In the genomic region with DNA sequence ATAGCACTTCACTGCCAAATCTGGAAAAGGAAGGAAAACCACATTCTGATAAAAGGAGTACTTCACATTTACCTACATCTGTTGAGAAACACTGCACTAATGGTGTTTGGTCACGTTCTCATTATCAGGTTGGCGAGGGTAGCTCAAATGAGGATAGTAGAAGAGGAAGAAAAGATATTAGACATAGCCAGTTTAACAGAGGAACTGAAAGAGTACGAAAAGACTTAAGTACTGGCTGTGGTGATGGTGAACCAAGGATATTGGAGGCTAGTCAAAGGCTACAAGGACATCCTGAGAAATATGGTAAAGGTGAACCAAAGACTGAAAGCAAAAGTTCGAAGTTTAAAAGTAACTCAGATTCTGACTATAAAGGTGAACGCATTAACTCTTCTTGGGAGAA, we compare ENCODE assay signal across 12 cellular contexts. TPM values are rescaled to one million over a fixed set of nuclear protein-coding genes. Genes with fewer than 3 reads are reported as not detected.
DNase-seq lines count a peak whose midpoint lies in the region; ATAC-seq and TF ChIP-seq lines count a peak whose summit lies in the region.
"Had no signal": no experiment of that assay in that cellular context is flagged by ENCODE, and none has a peak within 500 bp of the region (broad histone marks: within the 10 kb centered on the region; RNA-seq: fewer than 3 reads in every experiment).

No MANE protein-coding gene starts in this region.

- peak overlapping the region; percentile 56 for H3K27ac Mint-ChIP-seq in activated T-helper 17 cell treated with anti-CD3 and anti-CD28 coated beads, Interleukin-2, amount 50 U/mL, for 72 hours

- TF ChIP-seq CTCF in esophagus muscularis mucosa (IDR thresholded peaks at IDR 0.05): no peak

- peaks cover 98% of the 10 kb centered on the region for H3K36me3 Mint-ChIP-seq in activated T-helper 17 cell treated with anti-CD3 and anti-CD28 coated beads, Interleukin-2, amount 50 U/mL, for 72 hours (ENCODE audit: low read depth)

- H3K36me3 ChIP-seq in HAP-1 (replicated peaks) (peaks cover 65% of the 10 kb centered on the region), esophagus muscularis mucosa (peaks cover 45 to 100% (median 76%) of the 10 kb centered on the region in 4 donors)

- no peaks in the 10 kb centered on the region for H3K4me1 ChIP-seq in HAP-1
- H3K4me1 ChIP-seq in esophagus muscularis mucosa: no peaks in the 10 kb centered on the region

- in situ Hi-C loops in HAP-1 (cut with MboI; ENCODE audit: low sequenced_read_pairs): no loop called here

- TF ChIP-seq POLR2A in esophagus muscularis mucosa (IDR thresholded peaks at IDR 0.05; ENCODE audit: low read depth): no peak

- DNase-seq in HAP-1 (ENCODE audit: low spot score in 2 of 2) (no peak), esophagus muscularis mucosa (ENCODE audit: extremely low spot score) (no peak), NCI-H2227 treated with DMSO at 0.1 percent for 48 hours (lab: John Stamatoyannopoulos, UW) (no peak)
- DNase-seq: activated T-cell treated with anti-CD3 and anti-CD28 coated beads, Interleukin-2, amount 50 U/mL, for 4 hours; NCI-H1092 treated with DMSO at 0.1 percent for 48 hours; PC-9; spleen; T-helper 9 cell had no signal

- H3K4me3 ChIP-seq in HAP-1 (no peak overlapping the region), esophagus muscularis mucosa (no peak overlapping the region)
- H3K4me3 ChIP-seq: PC-9, spleen had no signal

- H3K27me3 Mint-ChIP-seq in activated T-helper 17 cell treated with anti-CD3 and anti-CD28 coated beads, Interleukin-2, amount 50 U/mL, for 72 hours: no peaks in the 10 kb centered on the region

- no peak overlapping the region for H3K27ac ChIP-seq in esophagus muscularis mucosa (replicated peaks in 1 of 4)
- H3K27ac ChIP-seq: PC-9, spleen had no signal

- H3K27me3 ChIP-seq in HAP-1 (ENCODE audit: low read depth) (no peaks in the 10 kb centered on the region), esophagus muscularis mucosa (no peaks in the 10 kb centered on the region)
- H3K27me3 ChIP-seq: spleen had no signal

- H3K4me3 Mint-ChIP-seq in activated T-helper 17 cell treated with anti-CD3 and anti-CD28 coated beads, Interleukin-2, amount 50 U/mL, for 72 hours: no peak overlapping the region
- H3K4me3 Mint-ChIP-seq: activated T-cell treated with anti-CD3 and anti-CD28 coated beads, Interleukin-2, amount 50 U/mL, for 4 hours had no signal

- intact Hi-C loops in esophagus muscularis mucosa (cut with DNase I): no loop called here

- WGBS in esophagus muscularis mucosa: 95% methylated on average over 5 of the region's 5 CpGs

- no peaks in the 10 kb centered on the region for H3K9me3 Mint-ChIP-seq in activated T-helper 17 cell treated with anti-CD3 and anti-CD28 coated beads, Interleukin-2, amount 50 U/mL, for 72 hours
- H3K9me3 Mint-ChIP-seq: activated T-cell treated with anti-CD3 and anti-CD28 coated beads, Interleukin-2, amount 50 U/mL, for 4 hours had no signal

- peak; percentile 80 for ATAC-seq in GM18868 (IDR thresholded peaks at IDR 0.05; ENCODE audit: unreplicated experiment)
- ATAC-seq in GM21367 (IDR thresholded peaks at IDR 0.05; ENCODE audit: unreplicated experiment): peak; percentile 78
- ATAC-seq in HG03039 (IDR thresholded peaks at IDR 0.05; ENCODE audit: unreplicated experiment): peak; percentile 53
- ATAC-seq in activated T-helper 17 cell treated with anti-CD3 and anti-CD28 coated beads, Interleukin-2, amount 50 U/mL, for 72 hours (replicated peaks): no peak
- ATAC-seq: activated T-cell treated with anti-CD3 and anti-CD28 coated beads, Interleukin-2, amount 50 U/mL, for 4 hours had no signal

- peaks cover 19% of the 10 kb centered on the region for H3K4me1 Mint-ChIP-seq in activated T-helper 17 cell treated with anti-CD3 and anti-CD28 coated beads, Interleukin-2, amount 50 U/mL, for 72 hours

- no peak for TF ChIP-seq EP300 in esophagus muscularis mucosa (IDR thresholded peaks at IDR 0.05)

- H3K9me3 ChIP-seq in HAP-1: no peaks in the 10 kb centered on the region; the same call in 1 of the 2 replicates
- no peaks in the 10 kb centered on the region for H3K9me3 ChIP-seq in esophagus muscularis mucosa
- H3K9me3 ChIP-seq: spleen had no signal

RNA-seq across cellular contexts. Expression of a gene that starts 32.0 kb away (rescaled TPM):
- total RNA-seq in activated T-helper 17 cell treated with anti-CD3 and anti-CD28 coated beads, Interleukin-2, amount 50 U/mL, for 72 hours: not detected
- not detected for total RNA-seq in esophagus muscularis mucosa
- total RNA-seq: activated T-cell treated with anti-CD3 and anti-CD28 coated beads, Interleukin-2, amount 50 U/mL, for 4 hours; PC-9; spleen had no signal

RNA-seq across cellular contexts. Expression of a gene that starts 32.6 kb away (rescaled TPM):
- total RNA-seq in activated T-helper 17 cell treated with anti-CD3 and anti-CD28 coated beads, Interleukin-2, amount 50 U/mL, for 72 hours: 10 to 100 TPM; 20.4 to 25.6 TPM
- 10 to 100 TPM; 14.1 to 22.0 (median 17.9) TPM for total RNA-seq in esophagus muscularis mucosa

RNA-seq across cellular contexts. Expression of a gene that starts 42.7 kb away (rescaled TPM):
- 10 to 100 TPM; 54.0 to 66.6 TPM for total RNA-seq in activated T-helper 17 cell treated with anti-CD3 and anti-CD28 coated beads, Interleukin-2, amount 50 U/mL, for 72 hours
- total RNA-seq in esophagus muscularis mucosa: 10 to 100 TPM; 18.1 to 26.0 (median 19.5) TPM
